In the genomic region with DNA sequence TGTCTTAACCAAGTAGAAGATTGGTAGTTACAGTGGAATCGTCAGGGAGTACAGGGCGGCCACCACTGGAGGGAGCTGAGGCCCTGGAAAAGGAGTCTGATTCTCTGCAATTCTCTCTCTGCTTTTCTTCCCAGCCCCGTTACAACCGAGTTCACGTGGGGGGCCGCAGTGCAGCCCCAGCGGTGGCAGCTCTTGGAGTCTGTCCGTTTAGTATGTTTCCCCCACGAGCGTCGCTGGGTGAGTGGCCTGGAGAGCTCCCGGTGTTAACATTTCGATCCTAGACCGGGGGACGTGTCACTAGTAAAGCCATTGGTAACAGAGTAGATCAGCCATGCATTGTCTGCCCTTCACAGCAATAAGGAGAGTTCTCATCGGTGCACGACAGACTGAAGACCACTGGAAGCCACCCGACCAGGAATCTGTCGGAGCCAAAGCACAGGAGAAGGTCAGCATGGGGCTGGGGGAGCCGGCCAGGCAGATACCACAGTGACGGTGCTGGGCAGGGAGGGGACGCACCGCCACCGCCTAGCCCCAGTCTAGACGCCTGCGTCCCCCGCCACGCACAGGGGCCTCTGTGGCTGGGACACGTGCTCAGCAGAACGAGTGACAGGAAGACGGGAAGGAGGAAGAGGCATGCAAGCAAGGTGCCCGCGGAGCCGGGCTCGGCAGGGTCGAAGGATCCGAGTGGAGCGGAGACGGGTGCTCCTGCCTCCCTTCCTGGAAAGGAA, we compare ENCODE assay signal across 8 cellular contexts. TPM values are rescaled to one million over a fixed set of nuclear protein-coding genes. Genes with fewer than 3 reads are reported as not detected.
A peak's percentile ranks its signal among the peaks of the same experiment; 100 is the strongest.
DNase-seq lines count a peak whose midpoint lies in the region; ATAC-seq and TF ChIP-seq lines count a peak whose summit lies in the region.

No MANE protein-coding gene starts in this region.

- H3K27me3 Mint-ChIP-seq in activated naive CD4-positive, alpha-beta T cell treated with anti-CD3 and anti-CD28 coated beads, Interleukin-2, amount 50 U/mL, for 24 hours, result no peaks in the 10 kb centered on the region

- H3K36me3 ChIP-seq in BE2C (peaks cover 92% of the 10 kb centered on the region), H7 (replicated peaks; ENCODE audit: control insufficient read depth, insufficient read depth, low read length) (peaks cover 46% of the 10 kb centered on the region)

- peak; percentile 55 for TF ChIP-seq CTCF in BE2C (IDR thresholded peaks at IDR 0.05; ENCODE audit: low read depth, low read length)

- no peak overlapping the region for H3K4me3 ChIP-seq in BE2C (ENCODE audit: low read depth, low read length)
- H3K4me3 ChIP-seq in H7 (ENCODE audit: insufficient read depth, low read depth, low read length), result no peak overlapping the region

- no peaks in the 10 kb centered on the region for H3K9me3 ChIP-seq in BE2C

- no peak overlapping the region for H3K4me3 Mint-ChIP-seq in activated naive CD4-positive, alpha-beta T cell treated with anti-CD3 and anti-CD28 coated beads, Interleukin-2, amount 50 U/mL, for 24 hours

- peaks cover 5% of the 10 kb centered on the region for H3K36me3 Mint-ChIP-seq in activated naive CD4-positive, alpha-beta T cell treated with anti-CD3 and anti-CD28 coated beads, Interleukin-2, amount 50 U/mL, for 24 hours

- no peaks in the 10 kb centered on the region for H3K9me3 Mint-ChIP-seq in activated naive CD4-positive, alpha-beta T cell treated with anti-CD3 and anti-CD28 coated beads, Interleukin-2, amount 50 U/mL, for 24 hours

- peaks cover 73% of the 10 kb centered on the region for H3K4me1 ChIP-seq in BE2C

- H3K4me1 Mint-ChIP-seq in activated naive CD4-positive, alpha-beta T cell treated with anti-CD3 and anti-CD28 coated beads, Interleukin-2, amount 50 U/mL, for 24 hours, result peaks cover 50% of the 10 kb centered on the region

- H3K27me3 ChIP-seq in BE2C (no peaks in the 10 kb centered on the region), H7 (ENCODE audit: control insufficient read depth, insufficient read depth, low read length) (no peaks in the 10 kb centered on the region)

- H3K27ac Mint-ChIP-seq in activated naive CD4-positive, alpha-beta T cell treated with anti-CD3 and anti-CD28 coated beads, Interleukin-2, amount 50 U/mL, for 24 hours, result peak overlapping the region; percentile 85

- peak; percentile 69 for DNase-seq in BE2C
- peak; percentile 79 for DNase-seq in H7
- peak; percentile 67 for DNase-seq in islet precursor cell
- DNase-seq in NCI-H510A (lab: John Stamatoyannopoulos, UW), result no peak
- DNase-seq in NCI-H1105 treated with DMSO at 0.1 percent for 48 hours (lab: John Stamatoyannopoulos, UW), result no peak
- no peak for DNase-seq in GOT3 (lab: John Stamatoyannopoulos, UW)

- no peak for ATAC-seq in GM18519 (IDR thresholded peaks at IDR 0.05; ENCODE audit: low FRiP score, unreplicated experiment)

RNA-seq across cellular contexts. Expression of gene SLC16A3, which starts 15.7 kb away (rescaled TPM):
- 1.7 TPM for polyA plus RNA-seq in BE2C (2012; ENCODE audit: insufficient read depth, insufficient read length, low read depth)
- total RNA-seq in H7 (2014; rRNA removed; shearing (Covaris generic)), result 31.2 and 52.0 TPM in 2 replicates

RNA-seq across cellular contexts. Expression of gene CSNK1D, which starts 28.9 kb away (rescaled TPM):
- 264 TPM for polyA plus RNA-seq in BE2C (2012; ENCODE audit: insufficient read depth, insufficient read length, low read depth)
- total RNA-seq in H7 (2014; rRNA removed; shearing (Covaris generic)), result 31.7 and 37.3 TPM in 2 replicates

RNA-seq across cellular contexts. Expression of gene CCDC57, which starts 31.9 kb away (rescaled TPM):
- polyA plus RNA-seq in BE2C (2012; ENCODE audit: insufficient read depth, insufficient read length, low read depth), result 51.0 TPM
- 3.7 and 6.0 TPM in 2 replicates for total RNA-seq in H7 (2014; rRNA removed; shearing (Covaris generic))

Comparison
In these comparisons a context has a peak if more than half of its experiments do, and no peak if none do; other contexts are left out.
1. DNase-seq: peak in BE2C (single experiment), H7 (single experiment) and islet precursor cell (single experiment); none in NCI-H510A (single experiment), NCI-H1105 treated with DMSO at 0.1 percent for 48 hours (single experiment) and GOT3 (single experiment).